8 cellular contexts compared by ENCODE assay signal in genomic region chr2:172736419-172737174, GRCh38. TPM values are rescaled to one million over a fixed set of nuclear protein-coding genes. Genes with fewer than 3 reads are reported as not detected.
DNase-seq lines count a peak whose midpoint lies in the region; ATAC-seq and TF ChIP-seq lines count a peak whose summit lies in the region.

No MANE protein-coding gene starts in this region.

- H3K27me3 ChIP-seq in transverse colon = peaks cover 75% of the 10 kb centered on the region

- peak overlapping the region; percentile 40 for H3K4me3 Mint-ChIP-seq in MCF 10A (ENCODE audit: unreplicated experiment)
- peak overlapping the region; percentile 88 for H3K4me3 Mint-ChIP-seq in mesothelial cell of epicardium

- POLR2A ChIA-PET in AG04449 (lab: Yijun Ruan, JAX) = no interaction called here
- POLR2A ChIA-PET in HEK293 (lab: Yijun Ruan, JAX) = no interaction called here
- POLR2A ChIA-PET in MCF 10A (lab: Yijun Ruan, JAX) = interaction anchor here (0.7 kb wide), 1 partner anchor 936 kb away, joined by 3 read pairs; no protein-coding TSS in a partner anchor

- H3K27ac ChIP-seq in HEK293 (ENCODE audit: extremely low read depth, low read depth, low read length) = peak overlapping the region; percentile 64; the same call in 1 of the 2 replicates
- no peak overlapping the region for H3K27ac ChIP-seq in transverse colon

- H3K4me1 ChIP-seq in HEK293 (ENCODE audit: control insufficient read depth, insufficient read depth, low read length) (no peaks in the 10 kb centered on the region), transverse colon (peaks cover 0 to 14% (median 13%) of the 10 kb centered on the region in 4 donors)

- no peak for TF ChIP-seq EP300 in transverse colon (IDR thresholded peaks at IDR 0.05; ENCODE audit: low read depth)

- DNase-seq in AG04449 (ENCODE audit: low read depth, low spot score) = no peak
- no peak for DNase-seq in MCF 10A (ENCODE audit: unreplicated experiment)
- DNase-seq in mesothelial cell of epicardium (ENCODE audit: low spot score in 2 of 2, unreplicated experiment in 2 of 2) = no peak
- DNase-seq in ecto neural progenitor cell (ENCODE audit: low spot score) = no peak
- DNase-seq in GM19240 (ENCODE audit: insufficient read length, low spot score) = no peak
- no peak for DNase-seq in transverse colon

- peaks cover 15% of the 10 kb centered on the region for H3K27me3 Mint-ChIP-seq in MCF 10A (ENCODE audit: insufficient read depth, unreplicated experiment)
- H3K27me3 Mint-ChIP-seq in mesothelial cell of epicardium (ENCODE audit: low read depth) = peaks cover 33% of the 10 kb centered on the region

- intact Hi-C loops in MCF 10A (cut with micrococcal nuclease) = no loop called here
- intact Hi-C loops in transverse colon (cut with DNase I; ENCODE audit: low total_unique reads) = no loop called here

- no TSS peak for BruUV-seq in MCF 10A (replicated peaks; lab: Mats Ljungman, UMichigan)

- no peak overlapping the region for H3K27ac Mint-ChIP-seq in MCF 10A (ENCODE audit: low read depth, unreplicated experiment)
- H3K27ac Mint-ChIP-seq in mesothelial cell of epicardium = peak overlapping the region; percentile 56

- no peak for TF ChIP-seq CTCF in AG04449 (IDR thresholded peaks at IDR 0.05; ENCODE audit: insufficient read depth, low read length, missing control alignments)
- no peak for TF ChIP-seq CTCF in HEK293 (tag by site-specific recombination; IDR thresholded peaks at IDR 0.05)
- no peak for TF ChIP-seq CTCF in MCF 10A (IDR thresholded peaks at IDR 0.05; ENCODE audit: unreplicated experiment)
- TF ChIP-seq CTCF in mesothelial cell of epicardium (IDR thresholded peaks at IDR 0.05; ENCODE audit: unreplicated experiment) = no peak
- no peak for TF ChIP-seq CTCF in transverse colon (IDR thresholded peaks at IDR 0.05)

- H3K36me3 ChIP-seq in HEK293 (ENCODE audit: control insufficient read depth in 2 of 2, insufficient read depth in 1 of 2, low read length in 2 of 2) (no peaks in the 10 kb centered on the region), transverse colon (no peaks in the 10 kb centered on the region)

- WGBS in transverse colon (ENCODE audit: low coverage in 1 of 2), 2 donors = 39 to 64% methylated on average over 5 to 17 of the region's 17 CpGs

- H3K4me3 ChIP-seq in AG04449 (ENCODE audit: low read depth, low read length) (peak overlapping the region; percentile 47), HEK293 (ENCODE audit: low read depth, low read length) (peak overlapping the region; percentile 67), transverse colon (peak overlapping the region in 2 of 4 donors; percentile 39 to 45)

- in situ Hi-C loops in transverse colon (cut with MboI; ENCODE audit: low pct_ligation_motif_present in 1 of 4, low pct_unique_long_range_greater_than_20kb in 1 of 4, low sequenced_read_pairs in 3 of 4) = no loop called here

- H3K4me1 Mint-ChIP-seq in MCF 10A (ENCODE audit: insufficient read depth, unreplicated experiment) = no peaks in the 10 kb centered on the region
- H3K4me1 Mint-ChIP-seq in mesothelial cell of epicardium = peaks cover 13% of the 10 kb centered on the region

- H3K36me3 Mint-ChIP-seq in MCF 10A (ENCODE audit: insufficient read depth, unreplicated experiment) = no peaks in the 10 kb centered on the region
- H3K36me3 Mint-ChIP-seq in mesothelial cell of epicardium = no peaks in the 10 kb centered on the region

- CTCF ChIA-PET in AG04449 (lab: Yijun Ruan, JAX) (interaction anchor here (1.3 to 1.8 kb wide), 2 partner anchors 9 to 33 kb away, joined by 3 to 5 read pairs; no protein-coding TSS in a partner anchor), HEK293 (lab: Yijun Ruan, JAX) (interaction anchor here (1.2 to 1.6 kb wide), 2 partner anchors 32 to 236 kb away, joined by 3 to 4 read pairs; no protein-coding TSS in a partner anchor), MCF 10A (lab: Yijun Ruan, JAX) (interaction anchor here (1.3 kb wide), 1 partner anchor 32 kb away, joined by 3 read pairs; no protein-coding TSS in a partner anchor)

- H3K9me3 Mint-ChIP-seq in MCF 10A (ENCODE audit: unreplicated experiment) (no peaks in the 10 kb centered on the region), mesothelial cell of epicardium (no peaks in the 10 kb centered on the region)

- ATAC-seq in GM21717 (IDR thresholded peaks at IDR 0.05; ENCODE audit: unreplicated experiment) = no peak

- TF ChIP-seq POLR2A in transverse colon (IDR thresholded peaks at IDR 0.05) = no peak

- H3K9me3 ChIP-seq in HEK293 (ENCODE audit: control insufficient read depth, insufficient read depth, low read depth, low read length) (no peaks in the 10 kb centered on the region), transverse colon (no peaks in the 10 kb centered on the region)

TF ChIP-seq in HEK293, 187 proteins besides CTCF, POLR2A, EP300 and RAD21:
- TF ChIP-seq ZNF169 (tag by site-specific recombination; IDR thresholded peaks at IDR 0.05) (no peak), ZNF335 (tag by site-specific recombination; conservative IDR thresholded peaks at IDR 0.05) (0 out of 2 replicates have a peak, but pooled peaks have one; percentile 3), ZBTB17 (tag by site-specific recombination; IDR thresholded peaks at IDR 0.05) (peak; percentile 42; the same call in 1 of the 2 replicates), ZBTB44 (tag by site-specific recombination; IDR thresholded peaks at IDR 0.05) (peak; percentile 89)

RNA-seq across cellular contexts. Expression of gene RAPGEF4, which starts 1.0 kb away (rescaled TPM):
- total RNA-seq in MCF 10A (2022) = 0.42 TPM in 1 of 2 replicates, not detected in the other
- total RNA-seq in mesothelial cell of epicardium = 18.0 to 24.7 TPM (median 24.5 TPM) in 3 replicates
- 10 to 100 TPM in 1 of 4 donors, 1 to 10 TPM in 2, not detected in 1; 1.4 to 12.3 (median 2.2) TPM for total RNA-seq in transverse colon
